Comparison of ENCODE assay signal across 14 cellular contexts in genomic region chr1:16250547-16251251, GRCh38. TPM values are rescaled to one million over a fixed set of nuclear protein-coding genes. Genes with fewer than 3 reads are reported as not detected.
DNase-seq lines count a peak whose midpoint lies in the region; ATAC-seq and TF ChIP-seq lines count a peak whose summit lies in the region.
"Had no signal": no experiment of that assay in that cellular context is flagged by ENCODE, and none has a peak within 500 bp of the region (broad histone marks: within the 10 kb centered on the region; RNA-seq: fewer than 3 reads in every experiment).

No MANE protein-coding gene starts in this region.

- TF ChIP-seq POLR2A in gastroesophageal sphincter (IDR thresholded peaks at IDR 0.05) (no peak), gastrocnemius medialis (IDR thresholded peaks at IDR 0.05) (no peak)

- no peak for TF ChIP-seq EP300 in gastroesophageal sphincter (IDR thresholded peaks at IDR 0.05)

- ATAC-seq in gastroesophageal sphincter, result peak; percentile 41
- no peak for ATAC-seq in gastrocnemius medialis
- ATAC-seq in HG03571 (IDR thresholded peaks at IDR 0.05; ENCODE audit: unreplicated experiment), result no peak
- ATAC-seq: WTC11 had no signal

- H3K27ac ChIP-seq in gastroesophageal sphincter (peak overlapping the region; percentile 82 to 93 (median 85)), gastrocnemius medialis (peak overlapping the region; percentile 84 to 91 (median 88))
- H3K27ac ChIP-seq: HL-60 had no signal

- H3K4me3 ChIP-seq in BJ (ENCODE audit: low read depth, low read length) (no peak overlapping the region), adipocyte (ENCODE audit: low read length) (no peak overlapping the region), gastroesophageal sphincter (no peak overlapping the region), gastrocnemius medialis (no peak overlapping the region)
- H3K4me3 ChIP-seq: lung had no signal

- H3K27me3 ChIP-seq in BJ (ENCODE audit: control insufficient read depth, insufficient read depth, low read length) (no peaks in the 10 kb centered on the region), adipocyte (replicated peaks; ENCODE audit: control insufficient read depth, insufficient read depth, low read length) (no peaks in the 10 kb centered on the region), gastroesophageal sphincter (no peaks in the 10 kb centered on the region), gastrocnemius medialis (no peaks in the 10 kb centered on the region)

- intact Hi-C loops in gastrocnemius medialis (cut with DNase I; ENCODE audit: low total_unique reads), result no loop called here

- H3K9me3 ChIP-seq in adipocyte (ENCODE audit: control insufficient read depth, low read length) (no peaks in the 10 kb centered on the region), gastroesophageal sphincter (no peaks in the 10 kb centered on the region), gastrocnemius medialis (no peaks in the 10 kb centered on the region)

- in situ Hi-C loops in gastrocnemius medialis (cut with MboI; ENCODE audit: low sequenced_read_pairs in 4 of 4), result no loop called here

- POLR2A ChIA-PET in BJ (lab: Charles Lee), result no interaction called here

- peaks cover 46% of the 10 kb centered on the region for H3K4me1 ChIP-seq in adipocyte (ENCODE audit: control insufficient read depth, insufficient read depth, low read length)
- H3K4me1 ChIP-seq in gastroesophageal sphincter, result peaks cover 38 to 68% (median 41%) of the 10 kb centered on the region in 3 donors
- H3K4me1 ChIP-seq in gastrocnemius medialis, result peaks cover 44 to 61% of the 10 kb centered on the region in 2 donors

- no peak overlapping the region for H3K9ac ChIP-seq in adipocyte (ENCODE audit: low read length)

- no peak for TF ChIP-seq CTCF in BJ (IDR thresholded peaks at IDR 0.05; ENCODE audit: insufficient read depth, low read depth, low read length)
- no peak for TF ChIP-seq CTCF in gastroesophageal sphincter (IDR thresholded peaks at IDR 0.05)
- TF ChIP-seq CTCF in gastrocnemius medialis (IDR thresholded peaks at IDR 0.05 in 4 of 5, conservative IDR thresholded peaks at IDR 0.05 in 1 of 5), result no peak

- H3K36me3 ChIP-seq in BJ (ENCODE audit: control insufficient read depth, insufficient read depth, low read length) (peaks cover 11% of the 10 kb centered on the region), adipocyte (ENCODE audit: control insufficient read depth, insufficient read depth, low read length, severe bottlenecking) (peaks cover 41% of the 10 kb centered on the region), gastroesophageal sphincter (peaks cover 0 to 57% of the 10 kb centered on the region in 2 donors), gastrocnemius medialis (peaks cover 0 to 33% of the 10 kb centered on the region in 2 donors)

- DNase-seq in BJ (ENCODE audit: low read depth) (peak; percentile 52), adipocyte (ENCODE audit: low read depth) (peak; percentile 34), gastrocnemius medialis (no peak), NCI-H1417 (lab: John Stamatoyannopoulos, UW) (no peak), NCI-H2081 treated with DMSO at 0.1 percent for 48 hours (lab: John Stamatoyannopoulos, UW) (no peak)
- DNase-seq in activated T-cell treated with anti-CD3 and anti-CD28 coated beads, Interleukin-2, amount 50 U/mL, for 1 hour, result no peak
- DNase-seq: C1 segment of cervical spinal cord, GDM1, NCI-H446 treated with DMSO at 0.1 percent for 48 hours had no signal

- WGBS in gastroesophageal sphincter (ENCODE audit: low coverage in 1 of 2), 2 donors, result 33 to 56% methylated on average over 3 to 12 of the region's 14 CpGs

- CTCF ChIA-PET in BJ (lab: Yijun Ruan, JAX), result interaction anchor here (0.6 to 1.0 kb wide), 2 partner anchors 190 to 1361 kb away, joined by 4 to 5 read pairs; partner anchors contain the start of gene NECAP2

RNA-seq across cellular contexts. Expression of gene CPLANE2, which starts 13.7 kb away (rescaled TPM):
- polyA plus RNA-seq in BJ (2011; rRNA removed), result 4.3 and 8.3 TPM in 2 replicates
- polyA minus RNA-seq in BJ (2011; rRNA and poly(A)+ RNA removed), result 9.4 and 11.4 TPM in 2 replicates
- 10 to 100 TPM in 2 of 4 donors, 1 to 10 TPM in 2; 6.6 to 45.8 (median 11.0) TPM for total RNA-seq in gastroesophageal sphincter
- total RNA-seq in gastrocnemius medialis, result 1 to 10 TPM in 3 of 4 donors, under 1 TPM in 1; 0.46 to 6.3 (median 3.1) TPM

RNA-seq across cellular contexts. Expression of gene ARHGEF19, which starts 38.2 kb away (rescaled TPM):
- polyA plus RNA-seq in BJ (2011; rRNA removed), result 8.0 and 11.6 TPM in 2 replicates
- 4.0 and 5.8 TPM in 2 replicates for polyA minus RNA-seq in BJ (2011; rRNA and poly(A)+ RNA removed)
- 1 to 10 TPM; 2.8 to 3.6 (median 3.4) TPM for total RNA-seq in gastroesophageal sphincter
- 1 to 10 TPM in 3 of 4 donors, under 1 TPM in 1; 0.68 to 3.0 (median 2.3) TPM for total RNA-seq in gastrocnemius medialis

Comparison
In these comparisons a context has a peak if more than half of its experiments do, and no peak if none do; other contexts are left out.
1. DNase-seq: peak in BJ (single experiment) and adipocyte (single experiment); none in gastrocnemius medialis (0 of 2), NCI-H1417 (0 of 3), NCI-H2081 treated with DMSO at 0.1 percent for 48 hours (single experiment) and activated T-cell treated with anti-CD3 and anti-CD28 coated beads, Interleukin-2, amount 50 U/mL, for 1 hour (single experiment).